In the genomic region with DNA sequence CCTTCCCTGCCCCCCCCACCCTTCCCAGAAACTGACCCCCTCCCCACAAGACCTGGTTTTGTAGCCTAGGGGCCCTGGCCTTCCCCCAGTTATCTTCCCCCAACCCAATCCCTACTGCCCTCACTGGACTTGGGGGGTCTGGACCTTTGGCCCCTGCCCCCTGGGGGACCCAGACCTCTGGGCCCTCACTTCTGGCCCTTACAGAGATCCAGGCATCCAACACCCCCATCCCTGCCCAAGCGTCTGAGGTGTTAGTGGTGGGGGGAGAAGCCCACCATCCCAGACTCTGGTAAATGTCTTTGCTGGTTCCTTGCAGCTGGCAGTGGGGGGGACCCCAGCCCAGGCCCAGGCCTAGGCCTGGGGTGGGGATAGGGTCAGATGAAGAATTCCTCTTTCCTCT, we compare ENCODE assay signal across 27 cellular contexts. TPM values are rescaled to one million over a fixed set of nuclear protein-coding genes. Genes with fewer than 3 reads are reported as not detected.
"Had no signal": no experiment of that assay in that cellular context is flagged by ENCODE, and none has a peak within 500 bp of the region (broad histone marks: within the 10 kb centered on the region; RNA-seq: fewer than 3 reads in every experiment).

No MANE protein-coding gene starts in this region.

- H3K9me3 ChIP-seq: gastrocnemius medialis, lower lobe of right lung, ovary, psoas muscle, suprapubic skin, thyroid gland, vagina had no signal

- H3K36me3 Mint-ChIP-seq: naive thymus-derived CD8-positive, alpha-beta T cell had no signal

- H3K27ac ChIP-seq: epithelial cell of prostate, gastrocnemius medialis, lower lobe of right lung, ovary, psoas muscle, skin epidermis, suprapubic skin, thyroid gland, vagina had no signal

- H3K4me3 Mint-ChIP-seq: endodermal cell; naive thymus-derived CD8-positive, alpha-beta T cell had no signal

- H3K9me3 Mint-ChIP-seq: endodermal cell; naive thymus-derived CD8-positive, alpha-beta T cell; stimulated activated naive CD8-positive, alpha-beta T cell treated with anti-CD3 and anti-CD28 coated beads, Interleukin-15, amount 100 ng/mL, for 72 hours had no signal

- H3K27ac Mint-ChIP-seq: endodermal cell; stimulated activated naive CD8-positive, alpha-beta T cell treated with anti-CD3 and anti-CD28 coated beads, Interleukin-15, amount 100 ng/mL, for 72 hours had no signal

- DNase-seq: dorsolateral prefrontal cortex; effector CD8-positive, alpha-beta T cell; endodermal cell; foreskin fibroblast; gastrocnemius medialis; head of caudate nucleus; left ventricle myocardium superior; lower lobe of right lung; naive thymus-derived CD8-positive, alpha-beta T cell; nucleus accumbens; ovary; psoas muscle; right cardiac atrium; stimulated activated CD4-positive, alpha-beta T cell treated with anti-CD3 and anti-CD28 coated beads, Interleukin-12 subunit alpha, Interleukin-12 subunit beta, amount 100 ng/mL, for 4 hours; stimulated activated CD4-positive, alpha-beta T cell treated with anti-CD3 and anti-CD28 coated beads, Interleukin-1b, Interleukin-23, amount 100 ng/mL, for 48 hours; stimulated activated CD4-positive, alpha-beta T cell treated with anti-CD3 and anti-CD28 coated beads, Interleukin-4, amount 100 ng/mL, for 1 hour; stimulated activated CD8-positive, alpha-beta memory T cell treated with anti-CD3 and anti-CD28 coated beads, Interleukin-4, amount 100 ng/mL, for 48 hours; stimulated activated naive CD4-positive, alpha-beta T cell; stimulated activated naive CD8-positive, alpha-beta T cell treated with anti-CD3 and anti-CD28 coated beads, Interleukin-15, amount 100 ng/mL, for 72 hours; thyroid gland; trophoblast cell had no signal

- H3K4me3 ChIP-seq: dorsolateral prefrontal cortex, gastrocnemius medialis, lower lobe of right lung, ovary, psoas muscle, skin epidermis, suprapubic skin, thyroid gland, vagina had no signal

- H3K36me3 ChIP-seq: gastrocnemius medialis, lower lobe of right lung, ovary, suprapubic skin, thyroid gland, vagina had no signal

- ATAC-seq: esophagus mucosa; gastrocnemius medialis; left ventricle myocardium superior; lower lobe of right lung; naive thymus-derived CD8-positive, alpha-beta T cell; psoas muscle; right cardiac atrium; stimulated activated naive CD8-positive, alpha-beta T cell treated with anti-CD3 and anti-CD28 coated beads, Interleukin-15, amount 100 ng/mL, for 72 hours had no signal

RNA-seq across cellular contexts. Expression of gene SRRM5, which starts 11.1 kb away (rescaled TPM):
- total RNA-seq: myocyte had no signal
